9 cellular contexts compared by ENCODE assay signal in the genomic region with DNA sequence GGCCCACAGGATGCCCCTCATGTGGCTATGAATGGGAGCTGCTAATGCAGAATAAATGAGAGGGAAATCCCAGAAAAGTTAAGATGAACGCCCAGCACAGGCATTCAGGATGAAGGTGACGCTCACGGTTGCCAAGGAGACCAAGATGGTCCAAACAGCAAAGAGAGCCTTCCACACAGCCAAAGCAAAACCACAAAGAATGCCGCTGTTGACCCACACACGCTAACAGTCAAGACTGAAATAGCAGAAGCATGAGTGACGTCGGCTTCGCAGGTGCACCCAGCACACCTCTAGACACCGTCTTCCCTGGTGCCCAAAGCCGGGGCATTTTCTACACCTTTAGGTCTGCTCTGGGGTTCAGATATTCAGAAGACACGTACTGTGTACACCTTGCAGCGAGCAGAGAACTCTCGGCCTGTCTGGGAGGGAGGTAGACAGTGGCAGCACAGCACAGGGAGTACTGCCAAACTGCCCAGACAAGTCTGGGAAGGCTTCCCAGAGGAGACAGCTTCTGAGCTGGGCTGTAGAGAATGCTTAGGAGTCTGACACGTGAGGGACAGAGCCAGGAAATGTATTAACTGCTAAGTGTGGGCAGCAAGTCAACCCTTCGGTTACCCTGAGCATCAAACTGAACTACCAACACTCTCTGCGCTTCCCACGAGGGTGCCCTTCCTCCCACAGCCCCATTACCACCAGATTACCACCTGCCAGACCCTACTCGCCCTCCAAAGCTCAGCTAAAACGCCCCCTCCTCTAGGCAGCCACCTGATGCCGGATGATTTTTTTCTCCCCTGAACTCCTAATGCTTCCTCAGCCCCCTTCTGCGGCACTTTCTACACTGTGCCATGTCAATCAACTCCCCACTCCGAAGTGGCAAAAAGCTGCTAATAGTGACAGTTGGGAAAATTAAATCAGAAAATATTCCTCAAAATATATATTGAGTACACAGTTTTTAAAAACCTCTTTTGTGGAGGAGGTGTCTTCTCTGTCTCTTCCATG. TPM values are rescaled to one million over a fixed set of nuclear protein-coding genes. Genes with fewer than 3 reads are reported as not detected.
A peak's percentile ranks its signal among the peaks of the same experiment; 100 is the strongest.
DNase-seq lines count a peak whose midpoint lies in the region; ATAC-seq and TF ChIP-seq lines count a peak whose summit lies in the region.
"Had no signal": no experiment of that assay in that cellular context is flagged by ENCODE, and none has a peak within 500 bp of the region (broad histone marks: within the 10 kb centered on the region; RNA-seq: fewer than 3 reads in every experiment).

No MANE protein-coding gene starts in this region.

- H3K27ac Mint-ChIP-seq in T-helper 17 cell, result peak overlapping the region; percentile 100
- H3K27ac Mint-ChIP-seq in dendritic cell treated with granulocyte-macrophage colony-stimulating factor and Interleukin-4, amounts not matched to agents 40 ng/mL and 50 ng/mL, for 4 days, result peak overlapping the region; percentile 65

- no peaks in the 10 kb centered on the region for H3K27me3 ChIP-seq in DOHH2 (ENCODE audit: control insufficient read depth, low read length)
- H3K27me3 ChIP-seq in colonic mucosa, result no peaks in the 10 kb centered on the region

- peaks cover 63% of the 10 kb centered on the region for H3K36me3 ChIP-seq in DOHH2 (ENCODE audit: control insufficient read depth, low read length)
- H3K36me3 ChIP-seq in colonic mucosa, result no peaks in the 10 kb centered on the region

- H3K4me3 Mint-ChIP-seq in T-helper 17 cell, result peak overlapping the region; percentile 87
- peak overlapping the region; percentile 30 for H3K4me3 Mint-ChIP-seq in dendritic cell treated with granulocyte-macrophage colony-stimulating factor and Interleukin-4, amounts not matched to agents 40 ng/mL and 50 ng/mL, for 4 days

- peak overlapping the region; percentile 64 for H3K4me3 ChIP-seq in DOHH2 (ENCODE audit: low read length)
- H3K4me3 ChIP-seq in colonic mucosa, result no peak overlapping the region

- ATAC-seq in GM19372 (IDR thresholded peaks at IDR 0.05; ENCODE audit: low read depth, unreplicated experiment) (peak; percentile 76), HG03378 (IDR thresholded peaks at IDR 0.05; ENCODE audit: unreplicated experiment) (peak; percentile 76), T-helper 17 cell (peak; percentile 89)

- peaks cover 9% of the 10 kb centered on the region; the same call in 1 of the 2 replicates for H4K20me1 ChIP-seq in DOHH2 (ENCODE audit: control insufficient read depth, insufficient read depth, low read depth, low read length)

- TF ChIP-seq CTCF in DOHH2 (IDR thresholded peaks at IDR 0.05; ENCODE audit: low read depth, low read length, poor library complexity, severe bottlenecking) (no peak), colonic mucosa (IDR thresholded peaks at IDR 0.05) (no peak)

- H3K4me1 Mint-ChIP-seq in T-helper 17 cell, result peaks cover 52% of the 10 kb centered on the region
- peaks cover 83% of the 10 kb centered on the region for H3K4me1 Mint-ChIP-seq in dendritic cell treated with granulocyte-macrophage colony-stimulating factor and Interleukin-4, amounts not matched to agents 40 ng/mL and 50 ng/mL, for 4 days (ENCODE audit: low read depth)

- no peaks in the 10 kb centered on the region for H3K9me2 ChIP-seq in DOHH2 (replicated peaks; ENCODE audit: control insufficient read depth, low read length)

- H3F3A ChIP-seq in DOHH2 (ENCODE audit: control insufficient read depth, insufficient read depth), result peaks cover 21% of the 10 kb centered on the region

- H3K27ac ChIP-seq in DOHH2 (ENCODE audit: low read depth, low read length), result peak overlapping the region; percentile 85
- H3K27ac ChIP-seq in colonic mucosa, result no peak overlapping the region
- H3K27ac ChIP-seq: parathyroid adenoma had no signal

- H3K9me3 ChIP-seq in DOHH2 (ENCODE audit: control insufficient read depth, insufficient read depth, low read length), result no peaks in the 10 kb centered on the region
- no peaks in the 10 kb centered on the region for H3K9me3 ChIP-seq in T-helper 17 cell (ENCODE audit: control insufficient read depth, low read length, poor library complexity, severe bottlenecking)
- no peaks in the 10 kb centered on the region for H3K9me3 ChIP-seq in colonic mucosa

- H3K9ac ChIP-seq in colonic mucosa (ENCODE audit: low read depth in 2 of 2, low read length in 2 of 2), result peak overlapping the region in 1 of 2 donors; percentile 34
- H3K9ac ChIP-seq: parathyroid adenoma had no signal

- no peaks in the 10 kb centered on the region for H3K9me3 Mint-ChIP-seq in dendritic cell treated with granulocyte-macrophage colony-stimulating factor and Interleukin-4, amounts not matched to agents 40 ng/mL and 50 ng/mL, for 4 days

- H3K36me3 Mint-ChIP-seq in T-helper 17 cell (ENCODE audit: low read depth), result no peaks in the 10 kb centered on the region
- no peaks in the 10 kb centered on the region for H3K36me3 Mint-ChIP-seq in dendritic cell treated with granulocyte-macrophage colony-stimulating factor and Interleukin-4, amounts not matched to agents 40 ng/mL and 50 ng/mL, for 4 days (ENCODE audit: low read depth)

- intact Hi-C loops in dendritic cell treated with granulocyte-macrophage colony-stimulating factor and Interleukin-4, amounts not matched to agents 40 ng/mL and 50 ng/mL, for 4 days (cut with micrococcal nuclease), result no loop called here
- intact Hi-C loops in colonic mucosa (cut with DNase I), result no loop called here

- peak overlapping the region; percentile 85 for H3K4me2 ChIP-seq in DOHH2 (ENCODE audit: low read length)

- H3K79me2 ChIP-seq in DOHH2 (ENCODE audit: control insufficient read depth, low read length), result peaks cover 100% of the 10 kb centered on the region

- peak; percentile 52 to 78 (median 65) for DNase-seq in T-helper 17 cell
- peak; percentile 32 to 54 for DNase-seq in stimulated activated CD4-positive, alpha-beta T cell treated with anti-CD3 and anti-CD28 coated beads, Interleukin-4, amount 100 ng/mL, for 4 hours
- DNase-seq in globus pallidus (ENCODE audit: low spot score), result no peak
- DNase-seq in colonic mucosa, result no peak

- H3K4me1 ChIP-seq in DOHH2 (ENCODE audit: control insufficient read depth, low read length), result peaks cover 99% of the 10 kb centered on the region
- H3K4me1 ChIP-seq in colonic mucosa, result peaks cover 5% of the 10 kb centered on the region

- no peaks in the 10 kb centered on the region for H3K27me3 Mint-ChIP-seq in T-helper 17 cell
- peaks cover 23% of the 10 kb centered on the region for H3K27me3 Mint-ChIP-seq in dendritic cell treated with granulocyte-macrophage colony-stimulating factor and Interleukin-4, amounts not matched to agents 40 ng/mL and 50 ng/mL, for 4 days

RNA-seq across cellular contexts. Expression of gene CCDC88C, which starts 50.1 kb away (rescaled TPM):
- total RNA-seq in T-helper 17 cell (100 to 1,000 TPM; 333 to 339 TPM), colonic mucosa (10 to 100 TPM; 45.6 to 48.0 TPM)

Comparison
In these comparisons a context has a peak if more than half of its experiments do, and no peak if none do; other contexts are left out.
1. DNase-seq: peak in T-helper 17 cell (3 of 3) and stimulated activated CD4-positive, alpha-beta T cell treated with anti-CD3 and anti-CD28 coated beads, Interleukin-4, amount 100 ng/mL, for 4 hours (2 of 2); none in globus pallidus (single experiment) and colonic mucosa (single experiment).
2. RNA of gene CCDC88C, which starts 50.1 kb away (total RNA-seq): 333 to 339 TPM in T-helper 17 cell; 45.6 to 48.0 TPM in colonic mucosa; every median in the first group is over 4 times any median in the second.
3. Peak in every context shown above with its lines, with median percentiles within 50 percentile points of each other: ATAC-seq.